28 cellular contexts compared by ENCODE assay signal in genomic region chr3:146085678-146086077, GRCh38.
"Had no signal": no experiment of that assay in that cellular context is flagged by ENCODE, and none has a peak within 500 bp of the region (broad histone marks: within the 10 kb centered on the region; RNA-seq: fewer than 3 reads in every experiment).

No MANE protein-coding gene starts in this region.

- H3K4me3 ChIP-seq: dorsolateral prefrontal cortex, esophagus muscularis mucosa, left ventricle myocardium inferior, lower lobe of right lung, pancreas, right lobe of liver, testis, tibial artery had no signal

- H3K27me3 ChIP-seq: dorsolateral prefrontal cortex, esophagus muscularis mucosa, foreskin keratinocyte, neutrophil, pancreas, right lobe of liver, testis, tibial artery had no signal

- H3K4me1 Mint-ChIP-seq: immature natural killer cell; naive B cell; stimulated activated naive CD8-positive, alpha-beta T cell treated with anti-CD3 and anti-CD28 coated beads, Interleukin-15, amount 100 ng/mL, for 72 hours had no signal

- H3K4me3 Mint-ChIP-seq: immature natural killer cell; naive B cell; natural killer cell treated with Interleukin-12 subunit alpha and Interleukin-12 subunit beta and Interleukin-15 and Interleukin-18, amount 100 ng/mL, for 72 hours; neural crest cell; stimulated activated naive CD8-positive, alpha-beta T cell treated with anti-CD3 and anti-CD28 coated beads, Interleukin-15, amount 100 ng/mL, for 72 hours; type B pancreatic cell had no signal

- H3K4me1 ChIP-seq: left ventricle myocardium inferior, lower lobe of right lung, right lobe of liver, testis had no signal

- H3K36me3 Mint-ChIP-seq: immature natural killer cell; naive B cell; natural killer cell treated with Interleukin-12 subunit alpha and Interleukin-12 subunit beta and Interleukin-15 and Interleukin-18, amount 100 ng/mL, for 72 hours; type B pancreatic cell had no signal

- H3K36me3 ChIP-seq: lower lobe of right lung, neutrophil, pancreas, right lobe of liver, tibial artery had no signal

- H3K27ac ChIP-seq: dorsolateral prefrontal cortex, esophagus muscularis mucosa, foreskin keratinocyte, left ventricle myocardium inferior, lower lobe of right lung, neutrophil, pancreas, right lobe of liver, testis, tibial artery had no signal

- DNase-seq: dorsolateral prefrontal cortex; effector CD4-positive, alpha-beta T cell; foreskin keratinocyte; glutamatergic neuron; hypothalamus; immature natural killer cell; islet precursor cell; kidney glomerular epithelial cell; left colon; left ventricle myocardium inferior; lower lobe of right lung; naive B cell; pancreas; right lobe of liver; small intestine; stimulated activated CD4-positive, alpha-beta T cell treated with anti-CD3 and anti-CD28 coated beads, Interleukin-15, amount 100 ng/mL, for 24 hours; stimulated activated CD4-positive, alpha-beta T cell treated with anti-CD3 and anti-CD28 coated beads, Interleukin-2, amount 100 ng/mL, for 48 hours; stimulated activated naive CD4-positive, alpha-beta T cell; stimulated activated naive CD8-positive, alpha-beta T cell treated with anti-CD3 and anti-CD28 coated beads, Interleukin-15, amount 100 ng/mL, for 72 hours; testis; tibial artery had no signal

- H3K9me3 Mint-ChIP-seq: immature natural killer cell; naive B cell; natural killer cell treated with Interleukin-12 subunit alpha and Interleukin-12 subunit beta and Interleukin-15 and Interleukin-18, amount 100 ng/mL, for 72 hours; neural crest cell; stimulated activated naive CD8-positive, alpha-beta T cell treated with anti-CD3 and anti-CD28 coated beads, Interleukin-15, amount 100 ng/mL, for 72 hours; type B pancreatic cell had no signal

- H3K27me3 Mint-ChIP-seq: naive B cell; natural killer cell treated with Interleukin-12 subunit alpha and Interleukin-12 subunit beta and Interleukin-15 and Interleukin-18, amount 100 ng/mL, for 72 hours; stimulated activated naive CD8-positive, alpha-beta T cell treated with anti-CD3 and anti-CD28 coated beads, Interleukin-15, amount 100 ng/mL, for 72 hours; type B pancreatic cell had no signal

- H3K27ac Mint-ChIP-seq: immature natural killer cell; naive B cell; natural killer cell treated with Interleukin-12 subunit alpha and Interleukin-12 subunit beta and Interleukin-15 and Interleukin-18, amount 100 ng/mL, for 72 hours; stimulated activated naive CD8-positive, alpha-beta T cell treated with anti-CD3 and anti-CD28 coated beads, Interleukin-15, amount 100 ng/mL, for 72 hours; type B pancreatic cell had no signal

- H3K9me3 ChIP-seq: esophagus muscularis mucosa, left ventricle myocardium inferior, lower lobe of right lung, neutrophil, pancreas, right lobe of liver, testis, tibial artery had no signal

- ATAC-seq: foreskin keratinocyte; left colon; lower lobe of right lung; natural killer cell treated with Interleukin-12 subunit alpha and Interleukin-12 subunit beta and Interleukin-15 and Interleukin-18, amount 100 ng/mL, for 72 hours; pancreas; stimulated activated naive CD8-positive, alpha-beta T cell treated with anti-CD3 and anti-CD28 coated beads, Interleukin-15, amount 100 ng/mL, for 72 hours had no signal

- FAIRE-seq: colon, endothelial cell of umbilical vein, pancreas, small intestine had no signal
